In the genomic region with DNA sequence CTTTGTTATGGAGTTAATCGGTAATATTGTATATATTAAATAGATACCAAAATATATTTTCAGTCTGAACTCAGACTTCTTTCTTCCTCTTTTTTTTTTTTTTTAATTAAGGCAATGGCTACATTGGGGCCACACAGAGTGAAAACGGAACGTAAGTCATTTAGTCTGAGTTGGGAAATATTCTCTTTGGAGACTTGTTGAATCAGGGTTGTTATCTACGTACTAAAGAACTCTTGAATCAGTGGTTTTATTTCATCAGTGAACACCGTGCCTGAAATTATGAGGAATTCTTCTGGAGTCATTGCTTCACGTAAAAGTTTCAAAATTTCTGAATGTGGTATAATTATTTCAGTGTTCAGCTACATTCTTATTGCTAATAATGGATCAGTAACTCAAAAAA, we compare ENCODE assay signal across 19 cellular contexts.
"Had no signal": no experiment of that assay in that cellular context is flagged by ENCODE, and none has a peak within 500 bp of the region (broad histone marks: within the 10 kb centered on the region; RNA-seq: fewer than 3 reads in every experiment).

No MANE protein-coding gene starts in this region.

- H3K4me1 ChIP-seq: esophagus squamous epithelium, spleen, testis, tibial nerve had no signal

- H3K9me3 Mint-ChIP-seq: dendritic cell treated with granulocyte-macrophage colony-stimulating factor and Interleukin-4, amounts not matched to agents 40 ng/mL and 50 ng/mL, for 4 days; immature natural killer cell; naive thymus-derived CD8-positive, alpha-beta T cell; stimulated activated memory B cell treated with anti-CD40 and anti-IgM and Interleukin-4, amounts not matched to agents 10 μg/mL and 1 μg/mL and 100 μg/mL, for 72 hours; stimulated activated naive CD8-positive, alpha-beta T cell treated with anti-CD3 and anti-CD28 coated beads, Interleukin-15, amount 100 ng/mL, for 72 hours had no signal

- H3K27me3 ChIP-seq: esophagus squamous epithelium, neutrophil, spleen, testis, tibial nerve had no signal

- H3K4me1 Mint-ChIP-seq: immature natural killer cell; naive thymus-derived CD8-positive, alpha-beta T cell; stimulated activated memory B cell treated with anti-CD40 and anti-IgM and Interleukin-4, amounts not matched to agents 10 μg/mL and 1 μg/mL and 100 μg/mL, for 72 hours; stimulated activated naive CD8-positive, alpha-beta T cell treated with anti-CD3 and anti-CD28 coated beads, Interleukin-15, amount 100 ng/mL, for 72 hours had no signal

- H3K36me3 ChIP-seq: neutrophil had no signal

- H3K27ac ChIP-seq: esophagus squamous epithelium, left ventricle myocardium inferior, neutrophil, spleen, testis, tibial nerve had no signal

- H3K4me3 Mint-ChIP-seq: dendritic cell treated with granulocyte-macrophage colony-stimulating factor and Interleukin-4, amounts not matched to agents 40 ng/mL and 50 ng/mL, for 4 days; immature natural killer cell; naive thymus-derived CD8-positive, alpha-beta T cell; stimulated activated memory B cell treated with anti-CD40 and anti-IgM and Interleukin-4, amounts not matched to agents 10 μg/mL and 1 μg/mL and 100 μg/mL, for 72 hours; stimulated activated naive CD8-positive, alpha-beta T cell treated with anti-CD3 and anti-CD28 coated beads, Interleukin-15, amount 100 ng/mL, for 72 hours had no signal

- H3K27ac Mint-ChIP-seq: dendritic cell treated with granulocyte-macrophage colony-stimulating factor and Interleukin-4, amounts not matched to agents 40 ng/mL and 50 ng/mL, for 4 days; immature natural killer cell; naive thymus-derived CD8-positive, alpha-beta T cell; stimulated activated memory B cell treated with anti-CD40 and anti-IgM and Interleukin-4, amounts not matched to agents 10 μg/mL and 1 μg/mL and 100 μg/mL, for 72 hours had no signal

- H3K27me3 Mint-ChIP-seq: dendritic cell treated with granulocyte-macrophage colony-stimulating factor and Interleukin-4, amounts not matched to agents 40 ng/mL and 50 ng/mL, for 4 days; naive thymus-derived CD8-positive, alpha-beta T cell; stimulated activated memory B cell treated with anti-CD40 and anti-IgM and Interleukin-4, amounts not matched to agents 10 μg/mL and 1 μg/mL and 100 μg/mL, for 72 hours; stimulated activated naive CD8-positive, alpha-beta T cell treated with anti-CD3 and anti-CD28 coated beads, Interleukin-15, amount 100 ng/mL, for 72 hours had no signal

- H3K4me3 ChIP-seq: esophagus squamous epithelium, left ventricle myocardium inferior, lung, mucosa of descending colon, spleen, testis, tibial nerve had no signal

- H3K9me3 ChIP-seq: esophagus squamous epithelium, left ventricle myocardium inferior, mucosa of descending colon, neutrophil, spleen, testis, tibial nerve had no signal

- ATAC-seq: mucosa of descending colon; naive thymus-derived CD8-positive, alpha-beta T cell; sciatic nerve; stimulated activated memory B cell treated with anti-CD40 and anti-IgM and Interleukin-4, amounts not matched to agents 10 μg/mL and 1 μg/mL and 100 μg/mL, for 72 hours; stimulated activated naive CD8-positive, alpha-beta T cell treated with anti-CD3 and anti-CD28 coated beads, Interleukin-15, amount 100 ng/mL, for 72 hours had no signal

- DNase-seq: esophagus squamous epithelium; foreskin fibroblast; immature natural killer cell; left ventricle myocardium inferior; mesendoderm; mucosa of descending colon; naive thymus-derived CD8-positive, alpha-beta T cell; spleen; stimulated activated CD4-positive, alpha-beta T cell treated with anti-CD3 and anti-CD28 coated beads, Interleukin-15, amount 100 ng/mL, for 24 hours; stimulated activated CD4-positive, alpha-beta T cell treated with anti-CD3 and anti-CD28 coated beads, Interleukin-1b, Interleukin-23, amount 100 ng/mL, for 48 hours; stimulated activated CD4-positive, alpha-beta T cell treated with anti-CD3 and anti-CD28 coated beads, Interleukin-4, amount 100 ng/mL, for 24 hours; stimulated activated naive CD8-positive, alpha-beta T cell treated with anti-CD3 and anti-CD28 coated beads, Interleukin-15, amount 100 ng/mL, for 72 hours; testis had no signal
